ENCODE assay signal across 10 cellular contexts in genomic region chr22:46293591-46294260, GRCh38. TPM values are rescaled to one million over a fixed set of nuclear protein-coding genes. Genes with fewer than 3 reads are reported as not detected.
DNase-seq lines count a peak whose midpoint lies in the region; ATAC-seq and TF ChIP-seq lines count a peak whose summit lies in the region.
"Had no signal": no experiment of that assay in that cellular context is flagged by ENCODE, and none has a peak within 500 bp of the region (broad histone marks: within the 10 kb centered on the region; RNA-seq: fewer than 3 reads in every experiment).

No MANE protein-coding gene starts in this region.

- in situ Hi-C loops in G401 (cut with HindIII; ENCODE audit: low sequenced_read_pairs) = no loop called here

- DNase-seq in Ammon's horn (ENCODE audit: low spot score) (peak; percentile 77), caudate nucleus (lab: John Stamatoyannopoulos, UW) (peak in 48 of 61 donors; percentile 12 to 91 (median 64)), mucosa of gallbladder (ENCODE audit: low spot score) (peak; percentile 45), left lobe of liver (ENCODE audit: low spot score) (no peak), RKO (ENCODE audit: low spot score) (no peak), G401 (ENCODE audit: low spot score) (no peak)
- DNase-seq: HCEC 1CT, SK-N-SH had no signal

- H4K20me1 ChIP-seq in KMS-11 (ENCODE audit: insufficient read depth) = no peaks in the 10 kb centered on the region

- H3K79me2 ChIP-seq in KMS-11 (ENCODE audit: insufficient read depth, low read depth) = peaks cover 17% of the 10 kb centered on the region

- H3K4me2 ChIP-seq in KMS-11 = peak overlapping the region; percentile 48
- H3K4me2 ChIP-seq: SK-N-SH had no signal

- no peak for ATAC-seq in left lobe of liver
- no peak for ATAC-seq in GM19351 (IDR thresholded peaks at IDR 0.05; ENCODE audit: unreplicated experiment)

- peak overlapping the region; percentile 30; the same call in 1 of the 2 replicates for H3K9ac ChIP-seq in KMS-11
- H3K9ac ChIP-seq: SK-N-SH had no signal

- H3K27ac ChIP-seq in KMS-11 = peak overlapping the region; percentile 62
- peak overlapping the region; percentile 73 for H3K27ac ChIP-seq in caudate nucleus (ENCODE audit: low read depth, low read length)

- H3K4me1 ChIP-seq in KMS-11 (ENCODE audit: low read depth, poor library complexity, severe bottlenecking) = peaks cover 43% of the 10 kb centered on the region

- 0 out of 2 replicates have a peak, but pooled peaks cover 2% of the 10 kb centered on the region for H3K36me3 ChIP-seq in KMS-11 (ENCODE audit: insufficient read depth)

- H2AFZ ChIP-seq in KMS-11 (ENCODE audit: low read depth) = peak overlapping the region; percentile 64; the same call in 1 of the 2 replicates

- H3K27me3 ChIP-seq in KMS-11 (ENCODE audit: insufficient read depth, low read depth) = no peaks in the 10 kb centered on the region

- TF ChIP-seq CTCF in KMS-11 (conservative IDR thresholded peaks at IDR 0.05; ENCODE audit: low read depth, low read length) = no peak

- H3K4me3 ChIP-seq in KMS-11 (IDR thresholded peaks at IDR 0.05; ENCODE audit: insufficient read depth, low read depth, low read length) = no peak overlapping the region

RNA-seq across cellular contexts. Expression of gene GTSE1, which starts 2.9 kb away (rescaled TPM):
- total RNA-seq in mucosa of gallbladder = 1.3 TPM
- total RNA-seq in left lobe of liver = 0.63 TPM
- total RNA-seq in G401 (2014; rRNA removed; shearing (Covaris generic)) = 23.4 and 46.3 TPM in 2 replicates

RNA-seq across cellular contexts. Expression of gene TTC38, which starts 25.9 kb away (rescaled TPM):
- 90.4 TPM for total RNA-seq in mucosa of gallbladder
- 189 TPM for total RNA-seq in left lobe of liver
- 28.2 and 37.7 TPM in 2 replicates for total RNA-seq in G401 (2014; rRNA removed; shearing (Covaris generic))

RNA-seq across cellular contexts. Expression of gene PKDREJ, which starts 30.6 kb away (rescaled TPM):
- total RNA-seq in mucosa of gallbladder (0.32 TPM), left lobe of liver (0.05 TPM)
- not detected in 2 replicates for total RNA-seq in G401 (2014; rRNA removed; shearing (Covaris generic))

RNA-seq across cellular contexts. Expression of gene TRMU, which starts 41.8 kb away (rescaled TPM):
- total RNA-seq in mucosa of gallbladder (43.5 TPM), left lobe of liver (23.6 TPM)
- total RNA-seq in G401 (2014; rRNA removed; shearing (Covaris generic)) = 55.4 and 57.7 TPM in 2 replicates

RNA-seq across cellular contexts. Expression of gene CDPF1, which starts 43.6 kb away (rescaled TPM):
- total RNA-seq in mucosa of gallbladder (9.6 TPM), left lobe of liver (5.1 TPM)
- total RNA-seq in G401 (2014; rRNA removed; shearing (Covaris generic)) = 38.4 and 49.2 TPM in 2 replicates

Comparison
In these comparisons a context has a peak if more than half of its experiments do, and no peak if none do; other contexts are left out.
1. DNase-seq: peak in Ammon's horn (single experiment), caudate nucleus (48 of 61) and mucosa of gallbladder (single experiment); none in left lobe of liver (single experiment), RKO (single experiment) and G401 (single experiment).
2. RNA of gene GTSE1, which starts 2.9 kb away (total RNA-seq): 23.4 to 46.3 TPM in G401; 1.3 TPM in mucosa of gallbladder (single experiment) and 0.63 TPM in left lobe of liver (single experiment); every median in the first group is over 10 times any median in the second.